Comparison of ENCODE assay signal across 1 cellular context in genomic region chr10:68988530-68989316, GRCh38.
A peak's percentile ranks its signal among the peaks of the same experiment; 100 is the strongest.
TF ChIP-seq lines count a peak whose summit lies in the region.

Gene KIFBP (plus strand): TSS chr10:68988803. CDS start chr10:68988833, 30 bp downstream.

TF ChIP-seq in HCT116, 20 proteins besides CTCF, POLR2A, EP300 and RAD21 (continued from another document):
- TF ChIP-seq SIN3A (IDR thresholded peaks at IDR 0.05; ENCODE audit: low read depth) (peak; percentile 82; the same call in 1 of the 2 replicates), SP1 (IDR thresholded peaks at IDR 0.05; ENCODE audit: low read depth) (peak; percentile 90)
- TF ChIP-seq, protein P1, sequence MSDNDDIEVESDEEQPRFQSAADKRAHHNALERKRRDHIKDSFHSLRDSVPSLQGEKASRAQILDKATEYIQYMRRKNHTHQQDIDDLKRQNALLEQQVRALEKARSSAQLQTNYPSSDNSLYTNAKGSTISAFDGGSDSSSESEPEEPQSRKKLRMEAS (IDR thresholded peaks at IDR 0.05): peak; percentile 76
TF ChIP-seq in HCT116: peak in this region for 8.
